21 cellular contexts compared by ENCODE assay signal in the genomic region with DNA sequence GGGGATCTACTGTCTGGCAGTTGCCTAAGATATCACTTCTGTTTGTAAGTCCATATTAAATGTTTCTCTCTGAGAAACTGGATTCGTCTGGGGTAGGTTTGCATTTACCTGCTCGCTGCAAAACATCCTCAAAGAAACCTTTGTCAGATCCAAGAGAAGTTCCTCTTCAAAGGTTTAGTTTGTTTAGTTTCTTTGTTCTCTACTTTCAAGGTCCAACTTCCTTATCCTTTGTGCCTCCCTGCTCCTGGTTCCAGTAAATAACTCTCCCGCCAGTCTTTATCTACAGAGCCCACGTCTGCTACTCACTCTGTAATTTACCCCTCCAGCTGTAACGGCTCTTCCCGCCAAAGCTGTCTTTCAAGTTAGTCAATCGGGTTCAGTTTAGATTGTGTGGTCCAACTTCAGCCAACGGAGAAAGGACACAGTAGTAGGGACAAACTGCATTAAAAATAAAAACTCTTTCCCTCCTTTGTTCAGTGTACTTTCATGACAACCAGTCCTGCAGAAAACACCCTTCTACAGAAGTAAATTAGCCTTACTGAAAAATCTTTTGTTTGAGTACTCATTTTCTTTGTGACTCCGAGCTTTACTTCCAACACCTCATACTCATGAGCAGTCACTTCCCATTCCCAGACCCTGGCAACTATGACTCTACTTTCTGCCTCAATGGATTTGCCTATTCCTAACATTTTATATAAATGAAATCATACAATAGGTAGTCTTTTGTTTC. TPM values are rescaled to one million over a fixed set of nuclear protein-coding genes. Genes with fewer than 3 reads are reported as not detected.
DNase-seq lines count a peak whose midpoint lies in the region; ATAC-seq, FAIRE-seq and TF ChIP-seq lines count a peak whose summit lies in the region.
"Had no signal": no experiment of that assay in that cellular context is flagged by ENCODE, and none has a peak within 500 bp of the region (broad histone marks: within the 10 kb centered on the region; RNA-seq: fewer than 3 reads in every experiment).

No MANE protein-coding gene starts in this region.

- H3K4me1 ChIP-seq in pancreas = peaks cover 0 to 7% (median 0%) of the 10 kb centered on the region in 3 donors
- H3K4me1 ChIP-seq: left ventricle myocardium inferior had no signal

- no peaks in the 10 kb centered on the region for H3K27me3 ChIP-seq in pancreas
- no peaks in the 10 kb centered on the region for H3K27me3 ChIP-seq in WERI-Rb-1 (ENCODE audit: insufficient read depth, low read depth, severe bottlenecking)

- TF ChIP-seq CTCF in pancreas (IDR thresholded peaks at IDR 0.05) = no peak
- TF ChIP-seq CTCF in WERI-Rb-1 (IDR thresholded peaks at IDR 0.05; ENCODE audit: low read depth, low read length) = no peak

- H3K36me3 ChIP-seq in pancreas (no peaks in the 10 kb centered on the region), WERI-Rb-1 (no peaks in the 10 kb centered on the region)
- H3K36me3 ChIP-seq: left ventricle myocardium inferior had no signal

- H3K4me3 ChIP-seq in pancreas (no peak overlapping the region), WERI-Rb-1 (ENCODE audit: low read depth, low read length) (no peak overlapping the region)
- H3K4me3 ChIP-seq: coronary artery, left ventricle myocardium inferior had no signal

- CTCF ChIA-PET in HEK293T (lab: Yijun Ruan, JAX) = no interaction called here

- H3K27ac ChIP-seq in pancreas = peak overlapping the region in 3 of 4 donors; percentile 17 to 69 (median 55)
- no peak overlapping the region for H3K27ac ChIP-seq in WERI-Rb-1
- H3K27ac ChIP-seq: C4-2B, coronary artery, left ventricle myocardium inferior had no signal

- FAIRE-seq in RCC 7860 (lab: Jason Lieb, UNC) (no peak), endometrium (lab: Jason Lieb, UNC) (peak; percentile 4), pancreas (lab: Jason Lieb, UNC) (no peak)

- no peak for DNase-seq in HEK293T (ENCODE audit: extremely low spot score)
- peak; percentile 39 for DNase-seq in RCC 7860 (ENCODE audit: low spot score)
- no peak for DNase-seq in pancreas
- DNase-seq in NCI-H146 treated with DMSO at 0.1 percent for 48 hours (lab: John Stamatoyannopoulos, UW; ENCODE audit: unreplicated experiment) = no peak
- DNase-seq in WERI-Rb-1 = no peak
- DNase-seq: activated CD4-positive, alpha-beta T cell treated with anti-CD3 and anti-CD28 coated beads, Interleukin-2, amount 50 U/mL, for 4 hours; amniotic stem cell; GF-D8; left ventricle myocardium inferior; naive thymus-derived CD8-positive, alpha-beta T cell; NCI-H1105 treated with DMSO at 0.1 percent for 48 hours; NCI-H510A; right cardiac atrium; T-helper 17 cell had no signal

- intact Hi-C loops in pancreas (cut with DNase I) = no loop called here

- ATAC-seq in pancreas = peak in 3 of 4 donors; percentile 51 to 86 (median 84)
- no peak for ATAC-seq in GM19467 (IDR thresholded peaks at IDR 0.05; ENCODE audit: unreplicated experiment)
- no peak for ATAC-seq in HG02885 (IDR thresholded peaks at IDR 0.05; ENCODE audit: poor library complexity, unreplicated experiment)
- ATAC-seq: activated T-helper 17 cell treated with anti-CD3 and anti-CD28 coated beads, Interleukin-2, amount 50 U/mL, for 72 hours; naive thymus-derived CD8-positive, alpha-beta T cell; right cardiac atrium; stimulated activated memory B cell treated with anti-CD40 and anti-IgM and Interleukin-4, amounts not matched to agents 10 μg/mL and 1 μg/mL and 100 μg/mL, for 72 hours; T-helper 17 cell had no signal

- POLR2A ChIA-PET in HEK293T (lab: Yijun Ruan, JAX) = interaction anchor here (1.1 kb wide), 1 partner anchor 17 kb away, joined by 3 read pairs; no protein-coding TSS in a partner anchor

- 11 to 15% methylated on average over 9 of the region's 9 CpGs for WGBS in pancreas, 2 donors

- H3K9me3 ChIP-seq in pancreas = no peaks in the 10 kb centered on the region
- H3K9me3 ChIP-seq in WERI-Rb-1 (ENCODE audit: severe bottlenecking) = no peaks in the 10 kb centered on the region

TF ChIP-seq in HEK293T, 16 proteins besides CTCF, POLR2A, EP300 and RAD21:
- TF ChIP-seq BHLHE40 (IDR thresholded peaks at IDR 0.05; ENCODE audit: borderline replicate concordance) = no peak
- no peak for TF ChIP-seq ZNF384 (IDR thresholded peaks at IDR 0.05)
- no peak for TF ChIP-seq SP1 (IDR thresholded peaks at IDR 0.05)
- TF ChIP-seq, protein P1, sequence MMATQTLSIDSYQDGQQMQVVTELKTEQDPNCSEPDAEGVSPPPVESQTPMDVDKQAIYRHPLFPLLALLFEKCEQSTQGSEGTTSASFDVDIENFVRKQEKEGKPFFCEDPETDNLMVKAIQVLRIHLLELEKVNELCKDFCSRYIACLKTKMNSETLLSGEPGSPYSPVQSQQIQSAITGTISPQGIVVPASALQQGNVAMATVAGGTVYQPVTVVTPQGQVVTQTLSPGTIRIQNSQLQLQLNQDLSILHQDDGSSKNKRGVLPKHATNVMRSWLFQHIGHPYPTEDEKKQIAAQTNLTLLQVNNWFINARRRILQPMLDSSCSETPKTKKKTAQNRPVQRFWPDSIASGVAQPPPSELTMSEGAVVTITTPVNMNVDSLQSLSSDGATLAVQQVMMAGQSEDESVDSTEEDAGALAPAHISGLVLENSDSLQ (IDR thresholded peaks at IDR 0.05) = no peak
- TF ChIP-seq L3MBTL2 (conservative IDR thresholded peaks at IDR 0.05) = peak; percentile 22; the same call in 1 of the 2 replicates
- TF ChIP-seq FOXM1 (IDR thresholded peaks at IDR 0.05; ENCODE audit: borderline replicate concordance) = no peak

RNA-seq across cellular contexts. Expression of a gene that starts 41.0 kb away (rescaled TPM):
- total RNA-seq in pancreas = under 1 TPM; 0.19 to 1.00 (median 0.46) TPM
- polyA plus RNA-seq in pancreas = 1 to 10 TPM; 1.1 TPM
- polyA plus RNA-seq: naive thymus-derived CD8-positive, alpha-beta T cell had no signal

Comparison
In these comparisons a context has a peak if more than half of its experiments do, and no peak if none do; other contexts are left out.
1. ATAC-seq: peak in pancreas (3 of 4); none in GM19467 (single experiment) and HG02885 (single experiment).